In the genomic region with DNA sequence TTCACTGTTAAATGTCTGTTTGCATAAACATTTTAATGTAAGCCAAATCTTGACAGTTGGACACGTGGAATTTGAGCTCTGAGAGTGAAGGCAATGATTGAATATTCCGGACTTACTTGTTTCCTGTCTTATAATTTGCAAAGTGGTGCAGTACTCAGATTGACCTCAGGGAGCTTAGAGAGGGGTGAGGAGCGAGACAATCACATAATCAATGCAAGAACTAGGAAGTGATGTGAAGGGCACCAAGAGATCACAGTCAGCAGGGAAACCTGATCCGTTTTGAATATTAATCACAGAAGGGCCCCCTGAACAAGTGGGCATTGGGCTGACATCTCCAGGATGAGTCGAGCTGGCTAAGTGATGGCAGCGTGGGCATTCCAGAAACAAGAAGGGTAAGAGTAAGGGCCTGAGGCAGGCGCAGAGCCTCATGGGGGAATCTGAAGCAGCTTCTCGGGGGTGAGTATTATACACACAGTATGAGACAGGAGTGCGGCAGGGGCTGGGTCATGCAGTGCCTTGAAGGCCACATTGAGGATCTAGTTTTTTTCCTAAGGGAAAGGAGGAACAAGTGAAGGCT, we compare ENCODE assay signal across 9 cellular contexts. TPM values are rescaled to one million over a fixed set of nuclear protein-coding genes. Genes with fewer than 3 reads are reported as not detected.
DNase-seq lines count a peak whose midpoint lies in the region; ATAC-seq and TF ChIP-seq lines count a peak whose summit lies in the region.
"Had no signal": no experiment of that assay in that cellular context is flagged by ENCODE, and none has a peak within 500 bp of the region (broad histone marks: within the 10 kb centered on the region; RNA-seq: fewer than 3 reads in every experiment).

No MANE protein-coding gene starts in this region.

- no peak overlapping the region for H3K9ac ChIP-seq in mesenchymal stem cell (ENCODE audit: low read length)

- TF ChIP-seq EP300 in suprapubic skin (IDR thresholded peaks at IDR 0.05) = no peak

- H3K18ac ChIP-seq in mesenchymal stem cell (ENCODE audit: low read depth in 1 of 2, low read length in 2 of 2) = no peak overlapping the region

- no peak overlapping the region for H4K8ac ChIP-seq in mesenchymal stem cell (ENCODE audit: low read length)

- no peak overlapping the region for H2AK5ac ChIP-seq in mesenchymal stem cell (ENCODE audit: low read length, severe bottlenecking)

- no peaks in the 10 kb centered on the region for H3K9me3 ChIP-seq in adrenal gland (replicated peaks in 1 of 3)
- no peaks in the 10 kb centered on the region for H3K9me3 ChIP-seq in mesenchymal stem cell (ENCODE audit: control insufficient read depth, low read length)
- H3K9me3 ChIP-seq in suprapubic skin = no peaks in the 10 kb centered on the region

- no peak overlapping the region for H2BK5ac ChIP-seq in mesenchymal stem cell (ENCODE audit: low read depth, low read length, poor library complexity, severe bottlenecking)

- no peaks in the 10 kb centered on the region for H3K36me3 ChIP-seq in adrenal gland (replicated peaks in 1 of 2)
- H3K36me3 ChIP-seq in mesenchymal stem cell (ENCODE audit: control insufficient read depth in 1 of 2, insufficient read depth in 2 of 2, low read depth in 1 of 2, low read length in 2 of 2) = no peaks in the 10 kb centered on the region
- H3K36me3 ChIP-seq in suprapubic skin = no peaks in the 10 kb centered on the region

- no peak overlapping the region for H3K14ac ChIP-seq in mesenchymal stem cell (ENCODE audit: low read length in 2 of 2)

- CTCF ChIA-PET in Calu3 (lab: Charles Lee) = interaction anchor here (0.8 to 1.0 kb wide), 2 partner anchors 13 to 25 kb away, joined by 3 to 4 read pairs; no protein-coding TSS in a partner anchor

- no peak overlapping the region for H2BK12ac ChIP-seq in mesenchymal stem cell (ENCODE audit: low read length in 2 of 2)

- BruUV-seq in Calu3 (replicated peaks; lab: Mats Ljungman, UMichigan) = no TSS peak

- no peaks in the 10 kb centered on the region for H3K36me3 Mint-ChIP-seq in Calu3 (ENCODE audit: insufficient read depth, unreplicated experiment)

- TF ChIP-seq CTCF in Calu3 (IDR thresholded peaks at IDR 0.05; ENCODE audit: unreplicated experiment) (no peak), adrenal gland (IDR thresholded peaks at IDR 0.05) (peak; percentile 23 to 39 (median 32)), suprapubic skin (IDR thresholded peaks at IDR 0.05) (no peak)

- no peaks in the 10 kb centered on the region for H3K27me3 Mint-ChIP-seq in Calu3 (ENCODE audit: unreplicated experiment)

- no peak overlapping the region for H3K27ac ChIP-seq in adrenal gland
- no peak overlapping the region for H3K27ac ChIP-seq in mesenchymal stem cell (ENCODE audit: low read length, poor library complexity, severe bottlenecking)
- no peak overlapping the region for H3K27ac ChIP-seq in suprapubic skin

- no peak overlapping the region for H2AFZ ChIP-seq in mesenchymal stem cell (ENCODE audit: low read depth, low read length)

- H3K4me1 Mint-ChIP-seq in Calu3 (ENCODE audit: low read depth, unreplicated experiment) = peaks cover 26% of the 10 kb centered on the region

- H3K27me3 ChIP-seq in adrenal gland = no peaks in the 10 kb centered on the region
- no peaks in the 10 kb centered on the region for H3K27me3 ChIP-seq in mesenchymal stem cell (ENCODE audit: control insufficient read depth in 1 of 2, insufficient read depth in 1 of 2, low read length in 2 of 2)
- H3K27me3 ChIP-seq in suprapubic skin = no peaks in the 10 kb centered on the region

- H3K4ac ChIP-seq in mesenchymal stem cell (ENCODE audit: low read depth in 1 of 2, low read length in 2 of 2) = no peak overlapping the region

- H3K79me1 ChIP-seq in mesenchymal stem cell (replicated peaks; ENCODE audit: low read length, poor library complexity, severe bottlenecking) = peaks cover 32% of the 10 kb centered on the region

- no peak overlapping the region for H4K91ac ChIP-seq in mesenchymal stem cell (ENCODE audit: low read length)

- ATAC-seq in HG03469 (IDR thresholded peaks at IDR 0.05; ENCODE audit: unreplicated experiment) = no peak

- no peak overlapping the region for H3K4me2 ChIP-seq in mesenchymal stem cell (ENCODE audit: low read length, poor library complexity, severe bottlenecking)

- no peak for TF ChIP-seq POLR2A in adrenal gland (IDR thresholded peaks at IDR 0.05)
- no peak for TF ChIP-seq POLR2A in suprapubic skin (IDR thresholded peaks at IDR 0.05)

- H2BK120ac ChIP-seq in mesenchymal stem cell (ENCODE audit: low read depth, low read length) = no peak overlapping the region

- H3K9me3 Mint-ChIP-seq in Calu3 (ENCODE audit: low read depth, unreplicated experiment) = no peaks in the 10 kb centered on the region

- H2BK15ac ChIP-seq in mesenchymal stem cell (ENCODE audit: low read depth, poor library complexity, severe bottlenecking) = no peak overlapping the region

- H3K4me3 ChIP-seq in adrenal gland (no peak overlapping the region), mesenchymal stem cell (ENCODE audit: insufficient read depth in 1 of 2, low read depth in 1 of 2, low read length in 2 of 2) (no peak overlapping the region), suprapubic skin (no peak overlapping the region)

- peak overlapping the region; percentile 2 for H3K27ac Mint-ChIP-seq in Calu3 (ENCODE audit: unreplicated experiment)

- H3K4me1 ChIP-seq in adrenal gland (replicated peaks in 1 of 2) (peaks cover 25 to 37% of the 10 kb centered on the region in 2 donors), mesenchymal stem cell (ENCODE audit: control insufficient read depth, insufficient read depth, low read depth, low read length) (peaks cover 7% of the 10 kb centered on the region), suprapubic skin (peaks cover 22% of the 10 kb centered on the region)

- DNase-seq in Calu3 = peak; percentile 22
- DNase-seq in Kasumi-1 (lab: John Stamatoyannopoulos, UW) = peak; percentile 24 to 75
- DNase-seq in adrenal gland = no peak
- peak; percentile 29 for DNase-seq in mesenchymal stem cell
- DNase-seq in superior temporal gyrus (ENCODE audit: extremely low spot score) = no peak
- DNase-seq in suprapubic skin (ENCODE audit: low spot score in 2 of 2) = no peak
- DNase-seq in KG1 (lab: John Stamatoyannopoulos, UW) = no peak
- DNase-seq: NCI-H1092 treated with DMSO at 0.1 percent for 48 hours had no signal

- H3K23ac ChIP-seq in mesenchymal stem cell (ENCODE audit: low read length in 2 of 2) = no peak overlapping the region

- H3K4me3 Mint-ChIP-seq in Calu3 (ENCODE audit: low read depth, unreplicated experiment) = no peak overlapping the region

- WGBS in adrenal gland, 4 donors = 69 to 78% (median 72%) methylated on average over 9 of the region's 9 CpGs
- 83% methylated on average over 9 of the region's 9 CpGs for WGBS in mesenchymal stem cell
- 73% methylated on average over 9 of the region's 9 CpGs for WGBS in suprapubic skin

- intact Hi-C loops in Calu3 (cut with micrococcal nuclease; ENCODE audit: unreplicated experiment) (no loop called here), adrenal gland (cut with DNase I) (no loop called here)

RNA-seq across cellular contexts. Expression of a gene that starts 26.1 kb away (rescaled TPM):
- total RNA-seq in Calu3 (2022) = 12.3 and 13.4 TPM in 2 replicates
- 10 to 100 TPM; 56.5 to 91.5 (median 65.9) TPM for total RNA-seq in adrenal gland
- polyA plus RNA-seq in adrenal gland = 10 to 100 TPM; 12.0 to 80.6 (median 18.5) TPM
- 14.2 TPM for polyA plus RNA-seq in mesenchymal stem cell (2013, experiment 1 of 2)
- polyA plus RNA-seq in mesenchymal stem cell (2013, experiment 2 of 2) = 13.9 TPM
- total RNA-seq in suprapubic skin = 10 to 100 TPM; 35.5 to 41.3 (median 36.9) TPM

Comparison
In these comparisons a context has a peak if more than half of its experiments do, and no peak if none do; other contexts are left out.
1. DNase-seq: peak in Calu3 (single experiment), Kasumi-1 (2 of 2) and mesenchymal stem cell (single experiment); none in adrenal gland (0 of 7), superior temporal gyrus (single experiment), suprapubic skin (0 of 2) and KG1 (single experiment).
2. CTCF ChIP-seq: peak in adrenal gland (6 of 6); none in Calu3 (single experiment) and suprapubic skin (0 of 2).